4 cellular contexts compared by ENCODE assay signal in genomic region chr2:186798604-186799003, GRCh38. TPM values are rescaled to one million over a fixed set of nuclear protein-coding genes. Genes with fewer than 3 reads are reported as not detected.
"Had no signal": no experiment of that assay in that cellular context is flagged by ENCODE, and none has a peak within 500 bp of the region (broad histone marks: within the 10 kb centered on the region; RNA-seq: fewer than 3 reads in every experiment).

No MANE protein-coding gene starts in this region.

RNA-seq across cellular contexts. Expression of gene ZSWIM2, which starts 50.4 kb away (rescaled TPM):
- total RNA-seq: HT-29, HT1080, IMR-90 had no signal
- polyA plus RNA-seq: IgD-negative memory B cell had no signal
